In genomic region chr9:134625361-134626140, GRCh38 we compare ENCODE assay signal across 12 cellular contexts. TPM values are rescaled to one million over a fixed set of nuclear protein-coding genes. Genes with fewer than 3 reads are reported as not detected.
A peak's percentile ranks its signal among the peaks of the same experiment; 100 is the strongest.
DNase-seq lines count a peak whose midpoint lies in the region; ATAC-seq, FAIRE-seq and TF ChIP-seq lines count a peak whose summit lies in the region.
"Had no signal": no experiment of that assay in that cellular context is flagged by ENCODE, and none has a peak within 500 bp of the region (broad histone marks: within the 10 kb centered on the region; RNA-seq: fewer than 3 reads in every experiment).

No MANE protein-coding gene starts in this region.

- H3K4me3 ChIP-seq in heart right ventricle (no peak overlapping the region), WERI-Rb-1 (ENCODE audit: low read depth, low read length) (no peak overlapping the region), keratinocyte (ENCODE audit: control insufficient read depth in 2 of 3, extremely low read depth in 1 of 3, insufficient read depth in 2 of 3, low read depth in 1 of 3, low read length in 3 of 3) (peak overlapping the region in 1 of 3 experiments; percentile 9), gastroesophageal sphincter (no peak overlapping the region)

- no peaks in the 10 kb centered on the region for H3K36me3 ChIP-seq in heart right ventricle
- no peaks in the 10 kb centered on the region for H3K36me3 ChIP-seq in WERI-Rb-1
- no peaks in the 10 kb centered on the region for H3K36me3 ChIP-seq in keratinocyte (ENCODE audit: control insufficient read depth in 2 of 2, extremely low read depth in 1 of 2, insufficient read depth in 2 of 2, low read length in 2 of 2)
- H3K36me3 ChIP-seq in gastroesophageal sphincter = no peaks in the 10 kb centered on the region

- no peaks in the 10 kb centered on the region for H3K9me1 ChIP-seq in keratinocyte (ENCODE audit: control insufficient read depth, extremely low read depth, insufficient read depth, low read length)

- no peaks in the 10 kb centered on the region for H3K9me3 Mint-ChIP-seq in type B pancreatic cell
- no peaks in the 10 kb centered on the region for H3K9me3 Mint-ChIP-seq in activated T-cell treated with anti-CD3 and anti-CD28 coated beads, Interleukin-2, amount 50 U/mL, for 4 hours
- H3K9me3 Mint-ChIP-seq: T-helper 2 cell treated with Interferon-gamma antibody and Interleukin-4, amounts not matched to agents 5 μg/mL and 100 μg/mL, for 36 hours had no signal

- TF ChIP-seq CTCF in heart right ventricle (IDR thresholded peaks at IDR 0.05) (no peak), WERI-Rb-1 (IDR thresholded peaks at IDR 0.05; ENCODE audit: low read depth, low read length) (no peak), keratinocyte (optimal IDR thresholded peaks at IDR 0.05 in 1 of 3, IDR thresholded peaks at IDR 0.05 in 1 of 3, conservative IDR thresholded peaks at IDR 0.05 in 1 of 3; ENCODE audit: extremely low read depth in 1 of 3, insufficient read depth in 2 of 3, low read length in 3 of 3) (no peak), type B pancreatic cell (conservative IDR thresholded peaks at IDR 0.05) (no peak), gastroesophageal sphincter (IDR thresholded peaks at IDR 0.05) (no peak)

- H3K4me1 ChIP-seq in heart right ventricle (peaks cover 0 to 5% (median 0%) of the 10 kb centered on the region in 9 donors), keratinocyte (ENCODE audit: control insufficient read depth, extremely low read depth, insufficient read depth, low read length) (peaks cover 27% of the 10 kb centered on the region), gastroesophageal sphincter (no peaks in the 10 kb centered on the region)

- peaks cover 15% of the 10 kb centered on the region for H3K27me3 Mint-ChIP-seq in type B pancreatic cell
- H3K27me3 Mint-ChIP-seq in activated T-cell treated with anti-CD3 and anti-CD28 coated beads, Interleukin-2, amount 50 U/mL, for 4 hours (ENCODE audit: low read depth) = peaks cover 8% of the 10 kb centered on the region

- H2AFZ ChIP-seq in keratinocyte (ENCODE audit: control insufficient read depth, low read length) = peak overlapping the region; percentile 35

- 86 to 87% methylated on average over 22 of the region's 22 CpGs for WGBS in heart right ventricle, 2 donors
- WGBS in gastroesophageal sphincter (ENCODE audit: low coverage in 1 of 2), 2 donors = 89 to 97% methylated on average over 9 to 11 of the region's 22 CpGs

- H3K27me3 ChIP-seq in heart right ventricle (peaks cover 0 to 30% (median 7%) of the 10 kb centered on the region in 7 donors), WERI-Rb-1 (ENCODE audit: insufficient read depth, low read depth, severe bottlenecking) (no peaks in the 10 kb centered on the region), keratinocyte (ENCODE audit: control insufficient read depth, extremely low read depth, insufficient read depth, low read length) (peaks cover 4% of the 10 kb centered on the region), gastroesophageal sphincter (peaks cover 12% of the 10 kb centered on the region)

- H3K36me3 Mint-ChIP-seq in type B pancreatic cell = no peaks in the 10 kb centered on the region
- H3K36me3 Mint-ChIP-seq in activated T-cell treated with anti-CD3 and anti-CD28 coated beads, Interleukin-2, amount 50 U/mL, for 4 hours (ENCODE audit: insufficient read depth) = no peaks in the 10 kb centered on the region

- TF ChIP-seq EP300 in gastroesophageal sphincter (IDR thresholded peaks at IDR 0.05) = no peak

- peak overlapping the region; percentile 43 for H3K4me2 ChIP-seq in keratinocyte (ENCODE audit: control insufficient read depth, extremely low read depth, insufficient read depth, low read depth, low read length)

- peak overlapping the region; percentile 29 for H3K9ac ChIP-seq in keratinocyte (ENCODE audit: control insufficient read depth, extremely low read depth, insufficient read depth, low read length)

- H3K4me3 Mint-ChIP-seq in type B pancreatic cell = no peak overlapping the region
- H3K4me3 Mint-ChIP-seq in activated T-cell treated with anti-CD3 and anti-CD28 coated beads, Interleukin-2, amount 50 U/mL, for 4 hours = no peak overlapping the region
- H3K4me3 Mint-ChIP-seq: T-helper 2 cell treated with Interferon-gamma antibody and Interleukin-4, amounts not matched to agents 5 μg/mL and 100 μg/mL, for 36 hours had no signal

- no peak for FAIRE-seq in keratinocyte (lab: Jason Lieb, UNC)
- FAIRE-seq: GM18507 had no signal

- peak overlapping the region in 1 of 10 donors; percentile 14 for H3K27ac ChIP-seq in heart right ventricle
- H3K27ac ChIP-seq in WERI-Rb-1 = peak overlapping the region; percentile 62
- H3K27ac ChIP-seq in keratinocyte (ENCODE audit: control insufficient read depth, insufficient read depth, low read length) = peak overlapping the region; percentile 5
- no peak overlapping the region for H3K27ac ChIP-seq in gastroesophageal sphincter

- no peaks in the 10 kb centered on the region for H4K20me1 ChIP-seq in keratinocyte (ENCODE audit: control insufficient read depth, extremely low read depth, insufficient read depth, low read length)

- no peaks in the 10 kb centered on the region for H3K79me2 ChIP-seq in keratinocyte (ENCODE audit: control insufficient read depth, insufficient read depth, low read length)

- TF ChIP-seq POLR2A in gastroesophageal sphincter (IDR thresholded peaks at IDR 0.05) = no peak

- H3K9me3 ChIP-seq in heart right ventricle (no peaks in the 10 kb centered on the region), WERI-Rb-1 (ENCODE audit: severe bottlenecking) (peaks cover 11% of the 10 kb centered on the region), keratinocyte (ENCODE audit: control insufficient read depth, low read depth, low read length) (no peaks in the 10 kb centered on the region), gastroesophageal sphincter (no peaks in the 10 kb centered on the region)

- peak overlapping the region; percentile 56 for H3K27ac Mint-ChIP-seq in type B pancreatic cell
- H3K27ac Mint-ChIP-seq: T-helper 2 cell treated with Interferon-gamma antibody and Interleukin-4, amounts not matched to agents 5 μg/mL and 100 μg/mL, for 36 hours had no signal

- ATAC-seq in left ventricle myocardium superior (peak; percentile 13), heart right ventricle (no peak), gastroesophageal sphincter (no peak)
- no peak for ATAC-seq in activated T-cell treated with anti-CD3 and anti-CD28 coated beads, Interleukin-2, amount 50 U/mL, for 4 hours

- peaks cover 39% of the 10 kb centered on the region for H3K4me1 Mint-ChIP-seq in type B pancreatic cell (ENCODE audit: unreplicated experiment)
- H3K4me1 Mint-ChIP-seq in activated T-cell treated with anti-CD3 and anti-CD28 coated beads, Interleukin-2, amount 50 U/mL, for 4 hours (ENCODE audit: low read depth) = no peaks in the 10 kb centered on the region

- dilution Hi-C loops in keratinocyte (cut with MboI; ENCODE audit: extremely low pct_ligation_motif_present, low sequenced_read_pairs) = no loop called here

- DNase-seq in left ventricle myocardium superior (peak; percentile 12), heart right ventricle (no peak), WERI-Rb-1 (peak; percentile 4), keratinocyte (ENCODE audit: low read depth, low spot score) (no peak), type B pancreatic cell (ENCODE audit: extremely low spot score, unreplicated experiment) (peak; percentile 56)
- no peak for DNase-seq in activated T-cell treated with anti-CD3 and anti-CD28 coated beads, Interleukin-2, amount 50 U/mL, for 48 hours
- no peak for DNase-seq in activated T-cell treated with anti-CD3 and anti-CD28 coated beads, Interleukin-2, amount 50 U/mL, for 4 hours
- DNase-seq: DND-41 had no signal

- intact Hi-C loops in left ventricle myocardium superior (cut with micrococcal nuclease) = no loop called here
- intact Hi-C loops in heart right ventricle (cut with DNase I) = no loop called here

RNA-seq across cellular contexts. Expression of gene COL5A1, which starts 16.1 kb away (rescaled TPM):
- total RNA-seq in left ventricle myocardium superior (14.8 TPM), heart right ventricle (10 to 100 TPM in 7 of 10 donors, 1 to 10 TPM in 3; 8.1 to 60.0 (median 12.2) TPM), type B pancreatic cell (ENCODE audit: low replicate concordance) (16.1 and 112 TPM in 2 replicates), gastroesophageal sphincter (10 to 100 TPM; 48.5 to 86.4 (median 74.9) TPM)
- polyA plus RNA-seq in heart right ventricle (10 to 100 TPM; 13.8 to 19.7 TPM), keratinocyte (3.1 to 5.6 TPM (median 4.9 TPM) in 3 replicates)
- 3.0 TPM for polyA plus RNA-seq in keratinocyte (2011; ENCODE audit: low read depth)
- polyA plus RNA-seq in keratinocyte (2011; cell fraction: cytosol; rRNA removed) = 1.1 and 2.1 TPM in 2 replicates
- polyA plus RNA-seq in keratinocyte (2011; cell fraction: nucleus; rRNA removed) = 22.0 and 30.3 TPM in 2 replicates
- 0.87 and 10.2 TPM in 2 replicates for polyA plus RNA-seq in keratinocyte (2012; ENCODE audit: low replicate concordance)
- 6.7 to 22.0 TPM (median 12.5 TPM) in 3 replicates for polyA minus RNA-seq in keratinocyte
- 13.2 TPM for polyA minus RNA-seq in keratinocyte (2011; cell fraction: cytosol; rRNA and poly(A)+ RNA removed)
- 27.4 and 29.4 TPM in 2 replicates for polyA minus RNA-seq in keratinocyte (2011; cell fraction: nucleus; rRNA and poly(A)+ RNA removed)
- total RNA-seq in activated T-cell treated with anti-CD3 and anti-CD28 coated beads, Interleukin-2, amount 50 U/mL, for 4 hours = under 1 TPM; 0.14 to 0.30 (median 0.21) TPM
- total RNA-seq: activated CD8-positive, alpha-beta memory T cell treated with anti-CD3 and anti-CD28 coated beads for 36 hours had no signal

Comparison
In these comparisons a context has a peak if more than half of its experiments do, and no peak if none do; other contexts are left out.
1. DNase-seq: peak in left ventricle myocardium superior (single experiment), WERI-Rb-1 (single experiment) and type B pancreatic cell (single experiment); none in heart right ventricle (0 of 2), keratinocyte (single experiment), activated T-cell treated with anti-CD3 and anti-CD28 coated beads, Interleukin-2, amount 50 U/mL, for 48 hours (0 of 2) and activated T-cell treated with anti-CD3 and anti-CD28 coated beads, Interleukin-2, amount 50 U/mL, for 4 hours (single experiment).
2. H3K27ac ChIP-seq: peak in WERI-Rb-1 (single experiment) and keratinocyte (single experiment); none in gastroesophageal sphincter (0 of 4).
3. RNA of gene COL5A1, which starts 16.1 kb away (total RNA-seq): 16.1 to 112 TPM in type B pancreatic cell, 48.5 to 86.4 TPM in gastroesophageal sphincter, 14.8 TPM in left ventricle myocardium superior (single experiment) and 8.1 to 60.0 TPM in heart right ventricle; 0.14 to 0.30 TPM in activated T-cell treated with anti-CD3 and anti-CD28 coated beads, Interleukin-2, amount 50 U/mL, for 4 hours; every median in the first group is over 4 times any median in the second.